ENCODE assay signal across 18 cellular contexts in genomic region chr3:134477938-134478337, GRCh38. TPM values are rescaled to one million over a fixed set of nuclear protein-coding genes. Genes with fewer than 3 reads are reported as not detected.
DNase-seq lines count a peak whose midpoint lies in the region; ATAC-seq and TF ChIP-seq lines count a peak whose summit lies in the region.
"Had no signal": no experiment of that assay in that cellular context is flagged by ENCODE, and none has a peak within 500 bp of the region (broad histone marks: within the 10 kb centered on the region; RNA-seq: fewer than 3 reads in every experiment).

No MANE protein-coding gene starts in this region.

- no peak overlapping the region for H3K4me3 ChIP-seq in heart right ventricle
- no peak overlapping the region for H3K4me3 ChIP-seq in right atrium auricular region
- no peak overlapping the region for H3K4me3 ChIP-seq in mammary epithelial cell (replicated peaks in 1 of 3; ENCODE audit: insufficient read depth in 1 of 3, low read depth in 2 of 3, low read length in 3 of 3)
- no peak overlapping the region for H3K4me3 ChIP-seq in mesendoderm (ENCODE audit: low read length)
- H3K4me3 ChIP-seq in upper lobe of left lung: no peak overlapping the region
- H3K4me3 ChIP-seq: cardiac muscle cell, gastrocnemius medialis had no signal

- TF ChIP-seq CTCF in heart right ventricle (IDR thresholded peaks at IDR 0.05) (no peak), right atrium auricular region (IDR thresholded peaks at IDR 0.05) (no peak), mammary epithelial cell (conservative IDR thresholded peaks at IDR 0.05 in 1 of 2, IDR thresholded peaks at IDR 0.05 in 1 of 2; ENCODE audit: extremely low read depth in 1 of 2, insufficient read depth in 1 of 2, low read depth in 1 of 2, low read length in 2 of 2) (no peak), upper lobe of left lung (IDR thresholded peaks at IDR 0.05) (no peak)

- H3K27me3 ChIP-seq in heart right ventricle: no peaks in the 10 kb centered on the region
- H3K27me3 ChIP-seq in right atrium auricular region: no peaks in the 10 kb centered on the region
- H3K27me3 ChIP-seq in mammary epithelial cell (ENCODE audit: insufficient read depth, low read length): no peaks in the 10 kb centered on the region
- H3K27me3 ChIP-seq in mesendoderm (ENCODE audit: insufficient read depth, low read length, poor library complexity): no peaks in the 10 kb centered on the region
- no peaks in the 10 kb centered on the region for H3K27me3 ChIP-seq in upper lobe of left lung
- H3K27me3 ChIP-seq: cardiac muscle cell, gastrocnemius medialis had no signal

- H3K23ac ChIP-seq in mesendoderm (ENCODE audit: low read length): no peak overlapping the region

- no peak overlapping the region for H2AK5ac ChIP-seq in mesendoderm (ENCODE audit: low read length)

- no peak overlapping the region for H3K18ac ChIP-seq in mesendoderm (ENCODE audit: low read length)

- peaks cover under 1% of the 10 kb centered on the region for H3K79me1 ChIP-seq in mesendoderm (ENCODE audit: low read length)

- no peak overlapping the region for H3K4me3 Mint-ChIP-seq in activated T-helper 2 cell treated with anti-CD3 and anti-CD28 coated beads, Interferon-gamma antibody, Interleukin-2, Interleukin-4, amounts not matched to agents 10 μg/mL and 5 μg/mL and 100 μg/mL, durations not matched to agents 14 hours and 24 hours and 36 hours (ENCODE audit: low read depth)
- H3K4me3 Mint-ChIP-seq: CD4-positive, alpha-beta memory T cell; effector memory CD8-positive, alpha-beta T cell had no signal

- H3K56ac ChIP-seq in mesendoderm (ENCODE audit: low read length): no peak overlapping the region

- BruUV-seq in mammary epithelial cell (replicated peaks; lab: Mats Ljungman, UMichigan): TSS peak; percentile 14

- DNase-seq in heart right ventricle (no peak), right atrium auricular region (ENCODE audit: low spot score) (no peak), mammary epithelial cell (no peak), mesendoderm (peak; percentile 69), upper lobe of left lung (no peak), CD1c-positive myeloid dendritic cell (ENCODE audit: extremely low spot score) (no peak), NCI-H2029 (lab: John Stamatoyannopoulos, UW) (no peak)
- no peak for DNase-seq in activated T-helper 2 cell treated with anti-CD3 and anti-CD28 coated beads, Interferon-gamma antibody, Interleukin-2, Interleukin-4, amounts not matched to agents 10 μg/mL and 5 μg/mL and 100 μg/mL, durations not matched to agents 14 hours and 24 hours and 36 hours (ENCODE audit: low spot score)
- DNase-seq: activated CD4-positive, CD25-positive, alpha-beta regulatory T cell; activated naive CD4-positive, alpha-beta T cell treated with Interleukin-2 at 50 U/mL for 16 hours; CD4-positive, alpha-beta memory T cell; effector memory CD8-positive, alpha-beta T cell; gastrocnemius medialis; NCI-H1092; NCI-H446 treated with DMSO at 0.1 percent for 48 hours; stimulated activated CD4-positive, alpha-beta T cell treated with anti-CD3 and anti-CD28 coated beads, Interleukin-4, amount 100 ng/mL, for 4 hours had no signal

- dilution Hi-C loops in mammary epithelial cell (cut with HindIII; ENCODE audit: low sequenced_read_pairs): loop anchor here (5.0 to 25.0 kb wide), 3 partner anchors 126 to 541 kb away; no protein-coding TSS in a partner anchor

- peaks cover 43% of the 10 kb centered on the region for H3K36me3 Mint-ChIP-seq in activated T-helper 2 cell treated with anti-CD3 and anti-CD28 coated beads, Interferon-gamma antibody, Interleukin-2, Interleukin-4, amounts not matched to agents 10 μg/mL and 5 μg/mL and 100 μg/mL, durations not matched to agents 14 hours and 24 hours and 36 hours (ENCODE audit: low read depth)

- H4K20me1 ChIP-seq in mammary epithelial cell (ENCODE audit: insufficient read depth, low read length): no peaks in the 10 kb centered on the region

- H4K5ac ChIP-seq in mesendoderm (ENCODE audit: low read length): no peak overlapping the region

- H3K27ac ChIP-seq in heart right ventricle (peak overlapping the region in 6 of 10 donors; percentile 57 to 74 (median 70)), right atrium auricular region (peak overlapping the region in 1 of 2 donors; percentile 69), mammary epithelial cell (ENCODE audit: insufficient read depth, low read depth, low read length) (peak overlapping the region; percentile 66), mesendoderm (ENCODE audit: low read depth, low read length) (no peak overlapping the region), upper lobe of left lung (peak overlapping the region; percentile 18 to 73 (median 49))
- H3K27ac ChIP-seq: 22Rv1, cardiac muscle cell had no signal

- H3K27ac Mint-ChIP-seq in activated T-helper 2 cell treated with anti-CD3 and anti-CD28 coated beads, Interferon-gamma antibody, Interleukin-2, Interleukin-4, amounts not matched to agents 10 μg/mL and 5 μg/mL and 100 μg/mL, durations not matched to agents 14 hours and 24 hours and 36 hours: no peak overlapping the region

- 68 to 72% methylated on average over 2 of the region's 2 CpGs for WGBS in heart right ventricle, 2 donors
- WGBS in mammary epithelial cell (ENCODE audit: low coverage, missing lambda C conversion rate): 46% methylated on average over 2 of the region's 2 CpGs
- WGBS in mesendoderm (ENCODE audit: extremely low coverage, insufficient coverage, low lambda C conversion rate): no CpG with 5 or more reads among the region's 2 CpGs
- 53 to 70% methylated on average over 2 of the region's 2 CpGs for WGBS in upper lobe of left lung, 2 donors

- in situ Hi-C loops in mammary epithelial cell (cut with MboI; ENCODE audit: low sequenced_read_pairs in 2 of 2): loop anchor here (10.0 to 25.0 kb wide), 3 partner anchors 113 to 541 kb away; no protein-coding TSS in a partner anchor

- no peak overlapping the region for H3K4me2 ChIP-seq in mammary epithelial cell (ENCODE audit: insufficient read depth, low read depth, low read length)
- H3K4me2 ChIP-seq in mesendoderm (ENCODE audit: low read length): no peak overlapping the region

- H3K79me2 ChIP-seq in mammary epithelial cell (ENCODE audit: insufficient read depth, low read length) (peaks cover 21% of the 10 kb centered on the region), mesendoderm (ENCODE audit: control insufficient read depth, insufficient read depth, low read length) (no peaks in the 10 kb centered on the region)

- peaks cover 4% of the 10 kb centered on the region for H3K4me1 Mint-ChIP-seq in activated T-helper 2 cell treated with anti-CD3 and anti-CD28 coated beads, Interferon-gamma antibody, Interleukin-2, Interleukin-4, amounts not matched to agents 10 μg/mL and 5 μg/mL and 100 μg/mL, durations not matched to agents 14 hours and 24 hours and 36 hours (ENCODE audit: low read depth)

- H3K36me3 ChIP-seq in heart right ventricle: peaks cover 0 to 76% (median 29%) of the 10 kb centered on the region in 9 donors
- peaks cover 44% of the 10 kb centered on the region for H3K36me3 ChIP-seq in right atrium auricular region
- H3K36me3 ChIP-seq in mammary epithelial cell (ENCODE audit: insufficient read depth, low read length): peaks cover 37% of the 10 kb centered on the region
- H3K36me3 ChIP-seq in mesendoderm (ENCODE audit: control insufficient read depth, insufficient read depth, low read length): peaks cover 7% of the 10 kb centered on the region
- peaks cover 26 to 44% (median 32%) of the 10 kb centered on the region in 4 donors for H3K36me3 ChIP-seq in upper lobe of left lung

- no peak for TF ChIP-seq EP300 in upper lobe of left lung (IDR thresholded peaks at IDR 0.05)

- CTCF ChIA-PET in mammary epithelial cell (lab: Charles Lee; ENCODE audit: low non-redundant PET): interaction anchor here (0.8 kb wide), 1 partner anchor 123 kb away, joined by 5 read pairs; no protein-coding TSS in a partner anchor

- no peaks in the 10 kb centered on the region for H3K9me3 ChIP-seq in heart right ventricle
- H3K9me3 ChIP-seq in right atrium auricular region: no peaks in the 10 kb centered on the region
- no peaks in the 10 kb centered on the region for H3K9me3 ChIP-seq in mammary epithelial cell (replicated peaks; ENCODE audit: insufficient read depth, low read length)
- H3K9me3 ChIP-seq in upper lobe of left lung: no peaks in the 10 kb centered on the region
- H3K9me3 ChIP-seq: gastrocnemius medialis had no signal

- no peaks in the 10 kb centered on the region for H3K27me3 Mint-ChIP-seq in activated T-helper 2 cell treated with anti-CD3 and anti-CD28 coated beads, Interferon-gamma antibody, Interleukin-2, Interleukin-4, amounts not matched to agents 10 μg/mL and 5 μg/mL and 100 μg/mL, durations not matched to agents 14 hours and 24 hours and 36 hours (ENCODE audit: low read depth)
- H3K27me3 Mint-ChIP-seq: CD4-positive, alpha-beta memory T cell; effector memory CD8-positive, alpha-beta T cell had no signal

- no peak overlapping the region for H3K9ac ChIP-seq in mammary epithelial cell (ENCODE audit: insufficient read depth, low read length)
- no peak overlapping the region for H3K9ac ChIP-seq in mesendoderm (ENCODE audit: low read length)

- intact Hi-C loops in heart right ventricle (cut with DNase I) (loop anchor here in 6 of 10 donors (5.0 to 10.0 kb wide), 6 partner anchors 93 to 273 kb away; no protein-coding TSS in a partner anchor), mammary epithelial cell (cut with micrococcal nuclease) (no loop called here)
- intact Hi-C loops in activated T-helper 2 cell treated with anti-CD3 and anti-CD28 coated beads, Interferon-gamma antibody, Interleukin-2, Interleukin-4, amounts not matched to agents 10 μg/mL and 5 μg/mL and 100 μg/mL, durations not matched to agents 14 hours and 24 hours and 36 hours (cut with micrococcal nuclease): no loop called here

- H4K8ac ChIP-seq in mesendoderm (ENCODE audit: low read depth, low read length): no peak overlapping the region

- no peak overlapping the region for H2BK120ac ChIP-seq in mesendoderm (ENCODE audit: low read depth, low read length)

- H3K9me3 Mint-ChIP-seq in activated T-helper 2 cell treated with anti-CD3 and anti-CD28 coated beads, Interferon-gamma antibody, Interleukin-2, Interleukin-4, amounts not matched to agents 10 μg/mL and 5 μg/mL and 100 μg/mL, durations not matched to agents 14 hours and 24 hours and 36 hours: no peaks in the 10 kb centered on the region
- H3K9me3 Mint-ChIP-seq: CD4-positive, alpha-beta memory T cell; effector memory CD8-positive, alpha-beta T cell had no signal

- H2BK15ac ChIP-seq in mesendoderm (replicated peaks; ENCODE audit: low read depth): no peak overlapping the region

- ATAC-seq in heart right ventricle: no peak
- no peak for ATAC-seq in upper lobe of left lung (ENCODE audit: low FRiP score in 2 of 2)
- ATAC-seq: effector memory CD8-positive, alpha-beta T cell; gastrocnemius medialis had no signal

- H3K4me1 ChIP-seq in heart right ventricle: peaks cover 0 to 39% (median 24%) of the 10 kb centered on the region in 9 donors
- peaks cover 0 to 23% of the 10 kb centered on the region in 2 donors for H3K4me1 ChIP-seq in right atrium auricular region
- H3K4me1 ChIP-seq in mammary epithelial cell (ENCODE audit: insufficient read depth, low read length): peaks cover 53% of the 10 kb centered on the region
- no peaks in the 10 kb centered on the region for H3K4me1 ChIP-seq in mesendoderm (ENCODE audit: control insufficient read depth, low read depth, low read length)
- peaks cover 10 to 20% (median 17%) of the 10 kb centered on the region in 4 donors for H3K4me1 ChIP-seq in upper lobe of left lung

- no peak overlapping the region for H3K4ac ChIP-seq in mesendoderm (ENCODE audit: low read depth, low read length)

- H2AFZ ChIP-seq in mammary epithelial cell (ENCODE audit: low read depth, low read length): no peak overlapping the region

- no peak overlapping the region for H2BK5ac ChIP-seq in mesendoderm (ENCODE audit: low read length)

- no peak for TF ChIP-seq POLR2A in upper lobe of left lung (IDR thresholded peaks at IDR 0.05)

RNA-seq across cellular contexts. Expression of gene ANAPC13, which starts 7.8 kb away (rescaled TPM):
- total RNA-seq in heart right ventricle (100 to 1,000 TPM in 1 of 10 donors, 10 to 100 TPM in 9; 68.2 to 119 (median 84.0) TPM), right atrium auricular region (100 to 1,000 TPM in 1 of 2 donors, 10 to 100 TPM in 1; 67.8 to 110 TPM), mammary epithelial cell (10 to 100 TPM; 32.2 to 40.5 TPM), upper lobe of left lung (10 to 100 TPM; 37.3 to 59.4 (median 50.3) TPM)
- polyA plus RNA-seq in heart right ventricle (10 to 100 TPM; 25.7 to 81.3 TPM), mammary epithelial cell (54.2 TPM)
- polyA minus RNA-seq in mammary epithelial cell: 16.2 TPM
- polyA plus RNA-seq in mesendoderm (2013, experiment 1 of 2): 28.0 TPM
- polyA plus RNA-seq in mesendoderm (2013, experiment 2 of 2): 26.6 TPM
- 27.3 and 27.4 TPM in 2 replicates for total RNA-seq in activated T-helper 2 cell treated with anti-CD3 and anti-CD28 coated beads, Interferon-gamma antibody, Interleukin-2, Interleukin-4, amounts not matched to agents 10 μg/mL and 5 μg/mL and 100 μg/mL, durations not matched to agents 14 hours and 24 hours and 36 hours

RNA-seq across cellular contexts. Expression of gene CEP63, which starts 7.9 kb away (rescaled TPM):
- total RNA-seq in heart right ventricle (10 to 100 TPM; 27.6 to 38.8 (median 31.0) TPM), right atrium auricular region (10 to 100 TPM; 16.1 to 27.8 TPM), mammary epithelial cell (10 to 100 TPM in 1 of 2 donors, 1 to 10 TPM in 1; 7.2 to 25.3 TPM), upper lobe of left lung (10 to 100 TPM; 13.8 to 44.0 (median 20.6) TPM)
- polyA plus RNA-seq in heart right ventricle (10 to 100 TPM; 20.1 to 24.9 TPM), mammary epithelial cell (9.0 TPM)
- 3.9 TPM for polyA minus RNA-seq in mammary epithelial cell
- polyA plus RNA-seq in mesendoderm (2013, experiment 1 of 2): 20.6 TPM
- 21.0 TPM for polyA plus RNA-seq in mesendoderm (2013, experiment 2 of 2)
- 18.0 and 20.1 TPM in 2 replicates for total RNA-seq in activated T-helper 2 cell treated with anti-CD3 and anti-CD28 coated beads, Interferon-gamma antibody, Interleukin-2, Interleukin-4, amounts not matched to agents 10 μg/mL and 5 μg/mL and 100 μg/mL, durations not matched to agents 14 hours and 24 hours and 36 hours

Comparison
In these comparisons a context has a peak if more than half of its experiments do, and no peak if none do; other contexts are left out.
1. intact Hi-C loops: an anchor here in heart right ventricle (5.0 to 10.0 kb wide); none called in mammary epithelial cell and activated T-helper 2 cell treated with anti-CD3 and anti-CD28 coated beads, Interferon-gamma antibody, Interleukin-2, Interleukin-4, amounts not matched to agents 10 μg/mL and 5 μg/mL and 100 μg/mL, durations not matched to agents 14 hours and 24 hours and 36 hours.